Comparison of ENCODE assay signal across 26 cellular contexts in the genomic region with DNA sequence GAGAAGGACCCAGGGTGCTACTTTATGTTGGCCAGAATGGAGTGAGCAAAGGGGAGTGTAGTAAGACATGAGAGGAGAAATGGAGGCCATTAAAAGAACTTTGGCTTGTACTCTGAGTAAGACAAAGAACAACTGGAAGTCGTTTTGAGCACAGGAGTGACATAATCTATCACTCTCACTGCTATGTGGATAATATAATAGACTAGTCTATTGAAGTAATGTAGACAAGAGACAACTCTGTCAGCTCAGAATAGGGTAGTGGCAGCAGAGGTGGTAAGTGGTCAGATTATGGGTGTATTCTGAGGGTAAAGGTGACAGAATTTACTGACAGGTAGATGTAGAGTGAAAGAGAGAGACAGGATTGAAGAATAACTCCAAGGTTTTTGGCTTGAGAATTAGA.
"Had no signal": no experiment of that assay in that cellular context is flagged by ENCODE, and none has a peak within 500 bp of the region (broad histone marks: within the 10 kb centered on the region; RNA-seq: fewer than 3 reads in every experiment).

No MANE protein-coding gene starts in this region.

- H3K4me3 Mint-ChIP-seq: activated CD8-positive, alpha-beta memory T cell treated with anti-CD3 and anti-CD28 coated beads, Interleukin-2, amount 10 ng/mL, durations not matched to agents 7 days and 5 days; activated naive CD8-positive, alpha-beta T cell treated with anti-CD3 and anti-CD28 coated beads, Interleukin-2, amount 50 U/mL, for 24 hours; dendritic cell treated with granulocyte-macrophage colony-stimulating factor and Interleukin-4, amounts not matched to agents 40 ng/mL and 50 ng/mL, for 4 days; mesothelial cell of epicardium; nephron; stimulated activated memory B cell treated with anti-CD40 and anti-IgM and Interleukin-4, amounts not matched to agents 10 μg/mL and 1 μg/mL and 100 μg/mL, for 72 hours; T-cell; WTC11 had no signal

- H3K4me1 ChIP-seq: body of pancreas, left lung, sigmoid colon, vagina had no signal

- H3K9me3 Mint-ChIP-seq: activated naive CD8-positive, alpha-beta T cell treated with anti-CD3 and anti-CD28 coated beads, Interleukin-2, amount 50 U/mL, for 24 hours; dendritic cell treated with granulocyte-macrophage colony-stimulating factor and Interleukin-4, amounts not matched to agents 40 ng/mL and 50 ng/mL, for 4 days; nephron; stimulated activated memory B cell treated with anti-CD40 and anti-IgM and Interleukin-4, amounts not matched to agents 10 μg/mL and 1 μg/mL and 100 μg/mL, for 72 hours; T-cell; WTC11 had no signal

- H3K36me3 Mint-ChIP-seq: stimulated activated memory B cell treated with anti-CD40 and anti-IgM and Interleukin-4, amounts not matched to agents 10 μg/mL and 1 μg/mL and 100 μg/mL, for 72 hours; T-cell had no signal

- H3K36me3 ChIP-seq: left lung, sigmoid colon, transverse colon, vagina had no signal

- H3K4me3 ChIP-seq: body of pancreas, left lung, lung, sigmoid colon, smooth muscle cell, transverse colon, vagina had no signal

- ATAC-seq: activated CD8-positive, alpha-beta memory T cell treated with anti-CD3 and anti-CD28 coated beads, Interleukin-2, amount 10 ng/mL, durations not matched to agents 7 days and 5 days; activated naive CD8-positive, alpha-beta T cell treated with anti-CD3 and anti-CD28 coated beads, Interleukin-2, amount 50 U/mL, for 24 hours; body of pancreas; left lung; stimulated activated memory B cell treated with anti-CD40 and anti-IgM and Interleukin-4, amounts not matched to agents 10 μg/mL and 1 μg/mL and 100 μg/mL, for 72 hours; T-cell; WTC11 had no signal

- FAIRE-seq: endometrium had no signal

- DNase-seq: activated CD4-positive, alpha-beta T cell treated with anti-CD3 and anti-CD28 coated beads, Interleukin-2, amount 50 U/mL, for 48 hours; activated CD8-positive, alpha-beta memory T cell treated with anti-CD3 and anti-CD28 coated beads, Interleukin-2, amount 10 ng/mL, durations not matched to agents 7 days and 5 days; activated effector memory CD4-positive, alpha-beta T cell treated with anti-CD3 and anti-CD28 coated beads, Interleukin-2, amount 50 U/mL, for 16 hours; activated naive CD4-positive, alpha-beta T cell treated with anti-CD3 and anti-CD28 coated beads, Interleukin-2, amount 50 U/mL, for 16 hours; activated naive CD8-positive, alpha-beta T cell treated with anti-CD3 and anti-CD28 coated beads, Interleukin-2, amount 50 U/mL, for 24 hours; activated T-cell treated with anti-CD3 and anti-CD28 coated beads for 4 hours; anterior cingulate cortex; body of pancreas; effector CD4-positive, alpha-beta T cell; foreskin melanocyte; left lung; posterior cingulate gyrus; sigmoid colon; stimulated activated CD4-positive, alpha-beta T cell treated with anti-CD3 and anti-CD28 coated beads, Interleukin-15, amount 100 ng/mL, for 24 hours; T-cell; T1000; transverse colon had no signal

- H3K9me3 ChIP-seq: body of pancreas, left lung, sigmoid colon, transverse colon, vagina had no signal

- H3K4me1 Mint-ChIP-seq: activated naive CD8-positive, alpha-beta T cell treated with anti-CD3 and anti-CD28 coated beads, Interleukin-2, amount 50 U/mL, for 24 hours; stimulated activated memory B cell treated with anti-CD40 and anti-IgM and Interleukin-4, amounts not matched to agents 10 μg/mL and 1 μg/mL and 100 μg/mL, for 72 hours; WTC11 had no signal

- H3K27me3 Mint-ChIP-seq: activated CD8-positive, alpha-beta memory T cell treated with anti-CD3 and anti-CD28 coated beads, Interleukin-2, amount 10 ng/mL, durations not matched to agents 7 days and 5 days; activated naive CD8-positive, alpha-beta T cell treated with anti-CD3 and anti-CD28 coated beads, Interleukin-2, amount 50 U/mL, for 24 hours; dendritic cell treated with granulocyte-macrophage colony-stimulating factor and Interleukin-4, amounts not matched to agents 40 ng/mL and 50 ng/mL, for 4 days; stimulated activated memory B cell treated with anti-CD40 and anti-IgM and Interleukin-4, amounts not matched to agents 10 μg/mL and 1 μg/mL and 100 μg/mL, for 72 hours; T-cell had no signal

- H3K27ac Mint-ChIP-seq: activated CD8-positive, alpha-beta memory T cell treated with anti-CD3 and anti-CD28 coated beads, Interleukin-2, amount 10 ng/mL, durations not matched to agents 7 days and 5 days; activated naive CD8-positive, alpha-beta T cell treated with anti-CD3 and anti-CD28 coated beads, Interleukin-2, amount 50 U/mL, for 24 hours; dendritic cell treated with granulocyte-macrophage colony-stimulating factor and Interleukin-4, amounts not matched to agents 40 ng/mL and 50 ng/mL, for 4 days; mesothelial cell of epicardium; nephron; stimulated activated memory B cell treated with anti-CD40 and anti-IgM and Interleukin-4, amounts not matched to agents 10 μg/mL and 1 μg/mL and 100 μg/mL, for 72 hours; T-cell; WTC11 had no signal

- H3K27me3 ChIP-seq: body of pancreas, left lung, sigmoid colon, transverse colon, vagina had no signal

- H3K27ac ChIP-seq: body of pancreas, left lung, sigmoid colon, transverse colon, vagina had no signal
